Comparison of ENCODE assay signal across 10 cellular contexts in the genomic region with DNA sequence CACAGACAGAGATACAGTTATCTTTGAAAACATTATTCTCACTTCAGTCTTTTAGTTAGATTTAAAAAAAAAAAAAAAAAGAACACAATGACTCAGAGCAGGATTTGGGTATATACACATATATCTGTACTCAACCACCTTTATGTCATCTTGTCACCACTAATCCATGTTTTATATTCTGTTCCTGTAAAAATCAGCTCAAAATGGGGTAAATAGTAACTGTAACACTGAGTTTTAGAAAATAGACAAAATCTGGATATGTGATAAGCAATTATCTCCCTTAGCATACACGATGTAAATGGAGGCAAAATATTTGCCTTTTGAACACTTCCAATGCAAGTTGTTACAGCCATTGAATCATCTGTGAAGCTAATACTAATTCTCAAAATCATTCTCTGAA.
"Had no signal": no experiment of that assay in that cellular context is flagged by ENCODE, and none has a peak within 500 bp of the region (broad histone marks: within the 10 kb centered on the region; RNA-seq: fewer than 3 reads in every experiment).

No MANE protein-coding gene starts in this region.

- H2AFZ ChIP-seq: GM23248, GM23338 had no signal

- ATAC-seq: GM23338, HCT116 had no signal

- H3K4me3 ChIP-seq: GM23248, GM23338, HAP-1 had no signal

- H3K27ac Mint-ChIP-seq: GM23338, H9, HFFc6 had no signal

- H3K27ac ChIP-seq: GM23248 had no signal

- H3K4me3 Mint-ChIP-seq: GM23338, H9, HFFc6 had no signal

- H3K4me1 Mint-ChIP-seq: GM23338, H9 had no signal

- H3K9ac ChIP-seq: GM23248 had no signal

- H3K36me3 ChIP-seq: HAP-1 had no signal

- H3K4me2 ChIP-seq: GM23338 had no signal

- DNase-seq: GM23248, GOT3, H7, H9, HCEC 1CT, HFFc6 had no signal

- FAIRE-seq: H1 had no signal
